In the genomic region with DNA sequence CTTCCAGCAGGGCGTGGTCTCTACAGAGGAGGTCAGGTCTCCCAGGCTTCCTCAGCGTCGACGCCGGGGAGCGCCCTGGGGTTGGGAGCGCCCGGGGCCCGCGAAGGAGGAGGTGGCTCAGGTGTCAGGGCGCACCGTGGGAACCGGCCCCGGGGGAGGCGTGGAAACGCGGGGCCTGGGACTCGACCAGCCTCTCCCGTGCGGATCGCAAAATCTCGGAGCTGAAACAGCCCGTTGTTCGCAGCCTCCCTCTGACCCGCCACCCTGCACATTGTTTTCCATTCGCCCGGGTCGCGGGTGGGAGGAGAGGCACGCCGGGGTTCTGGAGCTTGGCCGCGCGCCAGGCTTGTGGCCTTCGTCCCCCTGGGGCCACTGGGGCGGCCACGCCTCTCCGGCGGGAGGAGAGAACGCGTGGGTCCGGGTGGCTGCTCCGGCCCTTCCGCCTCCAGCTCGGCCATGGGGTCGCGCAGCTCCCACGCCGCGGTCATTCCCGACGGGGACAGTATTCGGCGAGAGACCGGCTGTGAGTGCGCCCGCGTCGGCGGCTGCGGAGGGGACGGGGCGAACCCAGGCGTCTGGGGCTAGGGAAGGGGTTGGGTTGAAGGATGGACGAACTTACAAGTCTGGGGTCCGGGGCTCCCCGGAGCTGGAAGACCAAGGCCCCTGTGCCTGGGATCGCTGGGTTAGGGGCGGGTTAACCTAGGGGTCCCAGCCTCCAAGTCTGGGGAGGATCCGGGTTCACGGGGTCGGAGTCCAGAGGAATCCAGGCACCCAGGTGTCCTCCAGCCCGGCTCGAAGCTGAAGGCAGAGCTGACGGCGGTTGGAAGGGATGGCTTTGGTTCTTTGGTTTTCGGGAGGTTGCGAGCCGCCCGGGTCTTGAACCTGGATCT, we compare ENCODE assay signal across 12 cellular contexts. TPM values are rescaled to one million over a fixed set of nuclear protein-coding genes. Genes with fewer than 3 reads are reported as not detected.
DNase-seq lines count a peak whose midpoint lies in the region; ATAC-seq, FAIRE-seq and TF ChIP-seq lines count a peak whose summit lies in the region.
"Had no signal": no experiment of that assay in that cellular context is flagged by ENCODE, and none has a peak within 500 bp of the region (broad histone marks: within the 10 kb centered on the region; RNA-seq: fewer than 3 reads in every experiment).

Gene CHP2 (plus strand): TSS at position 433 of the 890 bp plus-strand sequence. CDS start 24 bp downstream, at position 457.

- H3K9ac ChIP-seq in NT2/D1 (ENCODE audit: insufficient read length, low read depth): peak within 1 kb of the TSS; percentile 76

- H3K9me3 ChIP-seq in CD8-positive, alpha-beta memory T cell (ENCODE audit: low read length): no peaks in the 10 kb centered on the region
- no peaks in the 10 kb centered on the region for H3K9me3 ChIP-seq in NT2/D1 (ENCODE audit: insufficient read depth, low read length)
- H3K9me3 ChIP-seq in pancreas: no peaks in the 10 kb centered on the region

- WGBS in pancreas, 2 donors: 2 to 4% methylated on average over 74 to 80 of the region's 80 CpGs

- no peaks in the 10 kb centered on the region for H3K36me3 ChIP-seq in CD8-positive, alpha-beta memory T cell (ENCODE audit: insufficient read depth, low read length)
- H3K36me3 ChIP-seq in NT2/D1 (ENCODE audit: insufficient read depth, insufficient read length, low read length) (no peaks in the 10 kb centered on the region), pancreas (no peaks in the 10 kb centered on the region)

- FAIRE-seq in pancreas (lab: Jason Lieb, UNC): no peak

- ATAC-seq in left cardiac atrium (peak in 1 of 2 donors; percentile 19), pancreas (peak; percentile 24 to 55 (median 28)), HG02610 (IDR thresholded peaks at IDR 0.05; ENCODE audit: unreplicated experiment) (no peak)

- H3K27me3 Mint-ChIP-seq in CD8-positive, alpha-beta memory T cell: peaks cover 33 to 59% of the 10 kb centered on the region in 2 donors

- POLR2A ChIA-PET in CD8-positive, alpha-beta memory T cell (lab: Charles Lee): no interaction called here

- H3K4me3 ChIP-seq in CD8-positive, alpha-beta memory T cell (ENCODE audit: low read length): no peak within 1 kb of the TSS
- peak within 1 kb of the TSS; percentile 49 for H3K4me3 ChIP-seq in NT2/D1 (ENCODE audit: insufficient read length, low read depth)
- peak within 1 kb of the TSS in 3 of 4 donors; percentile 7 to 39 (median 25) for H3K4me3 ChIP-seq in pancreas
- H3K4me3 ChIP-seq: SK-N-MC had no signal

- CTCF ChIA-PET in CD8-positive, alpha-beta memory T cell (lab: Charles Lee): no interaction called here

- peaks cover 0 to 3% (median 0%) of the 10 kb centered on the region in 5 donors for H3K9me3 Mint-ChIP-seq in CD8-positive, alpha-beta memory T cell

- peaks cover 0 to 2% (median 0%) of the 10 kb centered on the region in 3 donors for H3K36me3 Mint-ChIP-seq in CD8-positive, alpha-beta memory T cell

- H3K4me1 Mint-ChIP-seq in CD8-positive, alpha-beta memory T cell: peaks cover 0 to 10% (median 2%) of the 10 kb centered on the region in 3 donors

- no peaks in the 10 kb centered on the region for H3K4me1 ChIP-seq in CD8-positive, alpha-beta memory T cell (ENCODE audit: insufficient read depth, low read length)
- H3K4me1 ChIP-seq in NT2/D1 (ENCODE audit: insufficient read depth, insufficient read length) (peaks cover 3% of the 10 kb centered on the region), pancreas (peaks cover 0 to 8% (median 0%) of the 10 kb centered on the region in 3 donors)

- no peak for DNase-seq in CD8-positive, alpha-beta memory T cell
- DNase-seq in NT2/D1 (ENCODE audit: low read depth, low spot score): no peak
- DNase-seq in left cardiac atrium: peak; percentile 22
- peak in 5 of 6 donors; percentile 2 to 64 (median 37) for DNase-seq in pancreas
- no peak for DNase-seq in RPMI8226
- no peak for DNase-seq in NCI-H1930 (lab: John Stamatoyannopoulos, UW)
- DNase-seq in NCI-H446 treated with DMSO at 0.1 percent for 48 hours (lab: John Stamatoyannopoulos, UW): no peak
- DNase-seq: activated CD8-positive, alpha-beta memory T cell treated with anti-CD3 and anti-CD28 coated beads, Interleukin-2, amount 50 U/mL, for 48 hours; NCI-H1092 had no signal

- H3K27me3 ChIP-seq in CD8-positive, alpha-beta memory T cell (ENCODE audit: insufficient read depth, low read length, poor library complexity, severe bottlenecking): peaks cover 21% of the 10 kb centered on the region
- peaks cover 36% of the 10 kb centered on the region for H3K27me3 ChIP-seq in NT2/D1 (ENCODE audit: insufficient read depth, insufficient read length)
- H3K27me3 ChIP-seq in pancreas: peaks cover 0 to 10% (median 5%) of the 10 kb centered on the region in 4 donors

- no peak for TF ChIP-seq CTCF in pancreas (IDR thresholded peaks at IDR 0.05)

- H3K27ac ChIP-seq in CD8-positive, alpha-beta memory T cell (ENCODE audit: low read depth, low read length): no peak within 1 kb of the TSS
- H3K27ac ChIP-seq in pancreas: no peak within 1 kb of the TSS
- H3K27ac ChIP-seq: SK-N-MC had no signal

- H3K4me3 Mint-ChIP-seq in CD8-positive, alpha-beta memory T cell: peak within 1 kb of the TSS in 4 of 7 donors; percentile 20 to 79 (median 52)

- intact Hi-C loops in left cardiac atrium (cut with DNase I): no loop called here
- intact Hi-C loops in pancreas (cut with DNase I): no loop called here

- H3K27ac Mint-ChIP-seq in CD8-positive, alpha-beta memory T cell: no peak within 1 kb of the TSS

RNA-seq across cellular contexts. Expression of gene CHP2, which starts in this region (rescaled TPM):
- total RNA-seq in CD8-positive, alpha-beta memory T cell: not detected
- polyA plus RNA-seq in CD8-positive, alpha-beta memory T cell: not detected
- total RNA-seq in left cardiac atrium (not detected), pancreas (not detected)
- not detected for polyA plus RNA-seq in pancreas
- total RNA-seq: lung microvascular endothelial cell had no signal

Comparison
In these comparisons a context has a peak if more than half of its experiments do, and no peak if none do; other contexts are left out.
1. Peak in DNase-seq in left cardiac atrium; RNA of the gene not detected or under 1 TPM.
2. Peak in DNase-seq, ATAC-seq and H3K4me3 ChIP-seq in pancreas; RNA of the gene not detected or under 1 TPM.